1 cellular context compared by ENCODE assay signal in genomic region chr4:1969928-1970723, GRCh38.
TF ChIP-seq lines count a peak whose summit lies in the region.

No MANE protein-coding gene starts in this region.

TF ChIP-seq in HepG2, 621 proteins besides CTCF, POLR2A, EP300 and RAD21 (continued from another document):
- TF ChIP-seq, protein P1, sequence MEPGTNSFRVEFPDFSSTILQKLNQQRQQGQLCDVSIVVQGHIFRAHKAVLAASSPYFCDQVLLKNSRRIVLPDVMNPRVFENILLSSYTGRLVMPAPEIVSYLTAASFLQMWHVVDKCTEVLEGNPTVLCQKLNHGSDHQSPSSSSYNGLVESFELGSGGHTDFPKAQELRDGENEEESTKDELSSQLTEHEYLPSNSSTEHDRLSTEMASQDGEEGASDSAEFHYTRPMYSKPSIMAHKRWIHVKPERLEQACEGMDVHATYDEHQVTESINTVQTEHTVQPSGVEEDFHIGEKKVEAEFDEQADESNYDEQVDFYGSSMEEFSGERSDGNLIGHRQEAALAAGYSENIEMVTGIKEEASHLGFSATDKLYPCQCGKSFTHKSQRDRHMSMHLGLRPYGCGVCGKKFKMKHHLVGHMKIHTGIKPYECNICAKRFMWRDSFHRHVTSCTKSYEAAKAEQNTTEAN (CRISPR knock-in tag; conservative IDR thresholded peaks at IDR 0.05): no peak
